16 cellular contexts compared by ENCODE assay signal in the genomic region with DNA sequence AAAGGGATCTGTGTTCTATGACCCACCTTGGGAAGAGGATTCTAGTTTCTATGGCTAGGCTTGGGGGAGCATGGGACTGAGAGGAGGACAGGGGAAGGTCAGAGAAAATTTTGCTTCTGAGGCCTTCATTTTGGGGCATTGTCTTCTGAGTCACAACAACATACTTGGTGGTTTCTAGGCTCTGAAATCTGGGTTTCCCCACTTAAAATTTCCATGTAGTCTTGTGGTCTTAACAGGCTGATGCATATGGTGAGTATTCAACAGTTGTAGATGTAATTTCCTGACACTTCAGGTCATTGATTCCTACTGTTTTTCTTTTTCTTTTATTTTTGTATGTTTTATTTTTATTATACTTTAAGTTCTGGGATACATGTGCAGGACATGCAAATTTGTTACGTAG.
DNase-seq lines count a peak whose midpoint lies in the region; ATAC-seq and TF ChIP-seq lines count a peak whose summit lies in the region.
"Had no signal": no experiment of that assay in that cellular context is flagged by ENCODE, and none has a peak within 500 bp of the region (broad histone marks: within the 10 kb centered on the region; RNA-seq: fewer than 3 reads in every experiment).

No MANE protein-coding gene starts in this region.

- CTCF ChIA-PET in activated CD4-positive, alpha-beta T cell treated with anti-CD3 and anti-CD28 coated beads for 36 hours (lab: Charles Lee), result no interaction called here

- no peak overlapping the region for H3K4me3 Mint-ChIP-seq in activated CD4-positive, alpha-beta T cell treated with anti-CD3 and anti-CD28 coated beads for 36 hours
- H3K4me3 Mint-ChIP-seq in endodermal cell, result no peak overlapping the region
- H3K4me3 Mint-ChIP-seq: neural progenitor cell had no signal

- H3K36me3 Mint-ChIP-seq in activated CD4-positive, alpha-beta T cell treated with anti-CD3 and anti-CD28 coated beads for 36 hours (ENCODE audit: low read depth), result no peaks in the 10 kb centered on the region
- no peaks in the 10 kb centered on the region for H3K36me3 Mint-ChIP-seq in endodermal cell (ENCODE audit: low read depth)
- H3K36me3 Mint-ChIP-seq: neural progenitor cell had no signal

- H3K4me1 ChIP-seq in endodermal cell (ENCODE audit: control insufficient read depth, insufficient read depth, low read length), result no peaks in the 10 kb centered on the region
- H3K4me1 ChIP-seq: neural progenitor cell had no signal

- H3K36me3 ChIP-seq in endodermal cell (ENCODE audit: control insufficient read depth, insufficient read depth, low read length), result no peaks in the 10 kb centered on the region
- H3K36me3 ChIP-seq: neural progenitor cell, thoracic aorta had no signal

- peaks cover 7% of the 10 kb centered on the region for H3K9me3 Mint-ChIP-seq in activated CD4-positive, alpha-beta T cell treated with anti-CD3 and anti-CD28 coated beads for 36 hours (ENCODE audit: low read depth)
- peaks cover 28% of the 10 kb centered on the region for H3K9me3 Mint-ChIP-seq in endodermal cell

- TF ChIP-seq CTCF in endodermal cell (conservative IDR thresholded peaks at IDR 0.05), result no peak

- H3K27ac ChIP-seq in epithelial cell of prostate (peak overlapping the region; percentile 93), endodermal cell (ENCODE audit: low read depth, low read length) (no peak overlapping the region)
- H3K27ac ChIP-seq: 22Rv1, neural progenitor cell, thoracic aorta had no signal

- WGBS in endodermal cell (ENCODE audit: insufficient coverage in 1 of 2, insufficient read length in 1 of 2), 2 experiments, result 97 to 100% methylated on average over 1 of the region's 1 CpG

- no peaks in the 10 kb centered on the region for H3K27me3 Mint-ChIP-seq in activated CD4-positive, alpha-beta T cell treated with anti-CD3 and anti-CD28 coated beads for 36 hours
- H3K27me3 Mint-ChIP-seq in endodermal cell (ENCODE audit: insufficient read depth), result no peaks in the 10 kb centered on the region

- H3K9ac ChIP-seq in endodermal cell (ENCODE audit: extremely low read depth, low read length, poor library complexity, severe bottlenecking), result no peak overlapping the region
- H3K9ac ChIP-seq: neural progenitor cell had no signal

- intact Hi-C loops in activated CD4-positive, alpha-beta T cell treated with anti-CD3 and anti-CD28 coated beads for 36 hours (cut with DNase I, micrococcal nuclease), result no loop called here

- no peaks in the 10 kb centered on the region for H3K27me3 ChIP-seq in endodermal cell (ENCODE audit: control insufficient read depth, insufficient read depth, low read length, poor library complexity, severe bottlenecking)
- H3K27me3 ChIP-seq: neural progenitor cell had no signal

- peaks cover 4% of the 10 kb centered on the region for H3K4me1 Mint-ChIP-seq in activated CD4-positive, alpha-beta T cell treated with anti-CD3 and anti-CD28 coated beads for 36 hours
- H3K4me1 Mint-ChIP-seq in endodermal cell, result peaks cover 8% of the 10 kb centered on the region
- H3K4me1 Mint-ChIP-seq: neural progenitor cell had no signal

- H3K9me3 ChIP-seq in endodermal cell (ENCODE audit: control insufficient read depth, low read length), result peaks cover 7% of the 10 kb centered on the region
- H3K9me3 ChIP-seq: thoracic aorta had no signal

- H3K4me3 ChIP-seq in endodermal cell (ENCODE audit: low read length), result no peak overlapping the region
- H3K4me3 ChIP-seq: neural progenitor cell, thoracic aorta had no signal

- ATAC-seq in activated CD4-positive, alpha-beta T cell treated with anti-CD3 and anti-CD28 coated beads for 36 hours, result peak; percentile 72
- ATAC-seq in GM21825 (IDR thresholded peaks at IDR 0.05; ENCODE audit: unreplicated experiment) (peak; percentile 61), HG03378 (IDR thresholded peaks at IDR 0.05; ENCODE audit: unreplicated experiment) (peak; percentile 78)
- ATAC-seq in activated CD4-positive, CD25-positive, alpha-beta regulatory T cell treated with anti-CD3 and anti-CD28 coated beads, Interleukin-2, amount 50 U/mL, for 24 hours, result no peak

- H3K27ac Mint-ChIP-seq in activated CD4-positive, alpha-beta T cell treated with anti-CD3 and anti-CD28 coated beads for 36 hours, result no peak overlapping the region
- no peak overlapping the region for H3K27ac Mint-ChIP-seq in endodermal cell
- H3K27ac Mint-ChIP-seq: neural progenitor cell had no signal

- POLR2A ChIA-PET in activated CD4-positive, alpha-beta T cell treated with anti-CD3 and anti-CD28 coated beads for 36 hours (lab: Charles Lee), result no interaction called here

- DNase-seq in activated CD4-positive, alpha-beta T cell treated with anti-CD3 and anti-CD28 coated beads for 36 hours, result no peak
- DNase-seq in activated CD4-positive, alpha-beta T cell treated with anti-CD3 and anti-CD28 coated beads, Interleukin-2, amount 50 U/mL, for 4 hours, result no peak
- DNase-seq in epithelial cell of prostate (ENCODE audit: low read depth, low spot score) (no peak), endodermal cell (no peak), SW480 (ENCODE audit: low spot score) (no peak)
- DNase-seq: anterior cingulate cortex, DMS79 treated with DMSO at 0.1 percent for 48 hours, H7, islet precursor cell, NCI-H1105 treated with DMSO at 0.1 percent for 48 hours had no signal

Comparison
In these comparisons a context has a peak if more than half of its experiments do, and no peak if none do; other contexts are left out.
1. ATAC-seq: peak in activated CD4-positive, alpha-beta T cell treated with anti-CD3 and anti-CD28 coated beads for 36 hours (single experiment), GM21825 (single experiment) and HG03378 (single experiment); none in activated CD4-positive, CD25-positive, alpha-beta regulatory T cell treated with anti-CD3 and anti-CD28 coated beads, Interleukin-2, amount 50 U/mL, for 24 hours (0 of 2).